ENCODE assay signal across 8 cellular contexts in the genomic region with DNA sequence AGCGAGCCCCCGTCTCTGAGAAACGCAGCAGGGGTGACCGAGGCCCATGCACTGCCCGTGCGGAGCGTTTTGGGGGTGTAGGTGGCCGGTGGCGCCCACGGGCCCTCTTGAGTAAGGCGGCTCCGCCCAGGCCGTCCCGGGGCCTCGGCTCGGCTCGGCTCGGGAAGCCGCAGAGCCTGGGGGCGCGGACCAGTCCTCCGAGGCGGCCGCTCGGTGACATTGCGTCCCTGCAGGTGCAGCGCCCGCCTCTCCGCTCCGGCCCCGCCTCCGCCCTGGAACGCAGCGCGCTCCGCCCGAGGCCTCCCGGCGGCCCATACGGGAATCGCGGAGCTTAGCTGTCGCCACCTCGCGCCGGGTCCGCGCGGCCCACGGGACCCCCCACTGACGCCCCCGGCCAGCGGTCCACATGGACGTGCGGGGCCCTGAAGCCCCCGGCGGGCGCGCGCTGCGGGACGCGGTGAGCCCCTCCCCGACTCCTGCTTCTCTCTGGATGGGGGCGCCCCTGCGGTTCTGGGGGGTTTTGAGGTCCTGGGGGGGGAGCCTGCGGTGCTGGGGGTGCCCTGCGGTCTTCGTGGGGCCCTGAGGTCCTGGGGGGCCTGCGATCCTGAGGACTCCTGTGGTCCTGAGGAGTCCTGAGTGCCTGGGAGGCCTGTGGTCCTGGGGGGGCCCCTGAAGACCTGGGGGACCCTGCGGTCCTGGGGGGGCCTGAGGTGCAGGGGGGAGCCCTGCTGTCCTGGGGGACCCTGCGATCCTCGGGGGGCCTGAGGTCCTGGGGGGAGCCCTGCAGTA. TPM values are rescaled to one million over a fixed set of nuclear protein-coding genes. Genes with fewer than 3 reads are reported as not detected.
DNase-seq lines count a peak whose midpoint lies in the region; ATAC-seq and TF ChIP-seq lines count a peak whose summit lies in the region.

TSS of gene HSBP1L1 (plus strand) at position 314 of the 789 bp plus-strand sequence. CDS start at position 407, 93 bp downstream.

- no peaks in the 10 kb centered on the region for H3K27me3 ChIP-seq in brain microvascular endothelial cell (replicated peaks)
- H3K27me3 ChIP-seq in iPS-20b (ENCODE audit: insufficient read depth, low read length), result peaks cover 59% of the 10 kb centered on the region
- no peaks in the 10 kb centered on the region for H3K27me3 ChIP-seq in smooth muscle cell (ENCODE audit: low read depth)

- H3K4me3 ChIP-seq in brain microvascular endothelial cell (ENCODE audit: low read depth, low read length) (peak within 1 kb of the TSS; percentile 52), iPS-20b (ENCODE audit: low read length) (peak within 1 kb of the TSS; percentile 46; the same call in 1 of the 2 replicates), smooth muscle cell (peak within 1 kb of the TSS; percentile 69)

- H3K9ac ChIP-seq in iPS-20b (ENCODE audit: low read depth, low read length) (no peak within 1 kb of the TSS), smooth muscle cell (ENCODE audit: low read depth) (peak within 1 kb of the TSS; percentile 88)

- peak; percentile 88 for ATAC-seq in GM19468 (IDR thresholded peaks at IDR 0.05; ENCODE audit: extremely low read depth, unreplicated experiment)
- ATAC-seq in GM18870 (IDR thresholded peaks at IDR 0.05; ENCODE audit: unreplicated experiment), result no peak

- H3K27ac ChIP-seq in brain microvascular endothelial cell (peak within 1 kb of the TSS; percentile 51), iPS-20b (ENCODE audit: low read length) (no peak within 1 kb of the TSS), smooth muscle cell (ENCODE audit: low read depth) (peak within 1 kb of the TSS; percentile 78)

- in situ Hi-C loops in brain microvascular endothelial cell (cut with HindIII; ENCODE audit: low pct_ligation_motif_present, low sequenced_read_pairs), result no loop called here

- H3K79me2 ChIP-seq in smooth muscle cell (ENCODE audit: low read depth), result peaks cover 3% of the 10 kb centered on the region

- 13% methylated on average over 60 of the region's 73 CpGs for WGBS in smooth muscle cell (ENCODE audit: low lambda C conversion rate)

- H4K20me1 ChIP-seq in smooth muscle cell (ENCODE audit: low read depth), result peaks cover under 1% of the 10 kb centered on the region

- no peak for TF ChIP-seq CTCF in brain microvascular endothelial cell (IDR thresholded peaks at IDR 0.05; ENCODE audit: low read depth, low read length, missing control alignments)
- TF ChIP-seq CTCF in smooth muscle cell (IDR thresholded peaks at IDR 0.05; ENCODE audit: borderline replicate concordance, insufficient read depth, poor library complexity, severe bottlenecking), result peak; percentile 5

- H3K36me3 ChIP-seq in brain microvascular endothelial cell (replicated peaks), result no peaks in the 10 kb centered on the region
- no peaks in the 10 kb centered on the region; the same call in 1 of the 2 replicates for H3K36me3 ChIP-seq in iPS-20b (ENCODE audit: insufficient read depth, low read depth, low read length)
- no peaks in the 10 kb centered on the region for H3K36me3 ChIP-seq in smooth muscle cell (ENCODE audit: low read depth)

- peaks cover 9% of the 10 kb centered on the region for H3K4me1 ChIP-seq in iPS-20b (ENCODE audit: insufficient read depth, low read length)
- H3K4me1 ChIP-seq in smooth muscle cell (ENCODE audit: low read depth), result peaks cover 12% of the 10 kb centered on the region

- H3K9me3 ChIP-seq in iPS-20b (ENCODE audit: insufficient read depth, low read depth, low read length), result no peaks in the 10 kb centered on the region
- no peaks in the 10 kb centered on the region for H3K9me3 ChIP-seq in smooth muscle cell (replicated peaks; ENCODE audit: low read depth)

- H3K4me2 ChIP-seq in smooth muscle cell, result peak within 1 kb of the TSS; percentile 90

- DNase-seq in DMS53 (lab: John Stamatoyannopoulos, UW) (peak; percentile 96), HT-29 (ENCODE audit: low spot score) (peak; percentile 78), T-helper 2 cell (peak; percentile 41 to 73 (median 57)), brain microvascular endothelial cell (no peak), smooth muscle cell (lab: John Stamatoyannopoulos, UW; ENCODE audit: unreplicated experiment) (no peak)

- H3F3A ChIP-seq in smooth muscle cell (ENCODE audit: low read depth), result peaks cover 29% of the 10 kb centered on the region

- peak within 1 kb of the TSS; percentile 34 for H2AFZ ChIP-seq in smooth muscle cell (ENCODE audit: low read depth)

RNA-seq across cellular contexts. Expression of gene HSBP1L1, which starts in this region (rescaled TPM):
- total RNA-seq in HT-29 (2014; rRNA removed; shearing (Covaris generic)), result 38.3 and 43.6 TPM in 2 replicates
- total RNA-seq in smooth muscle cell, result 11.8 and 24.6 TPM in 2 replicates
- polyA plus RNA-seq in smooth muscle cell, result 12.4 and 23.5 TPM in 2 replicates

Comparison
In these comparisons a context has a peak if more than half of its experiments do, and no peak if none do; other contexts are left out.
1. DNase-seq: peak in DMS53 (single experiment), HT-29 (single experiment) and T-helper 2 cell (5 of 5); none in brain microvascular endothelial cell (single experiment) and smooth muscle cell (single experiment).
2. Peak in every context shown above with its lines, with median percentiles within 50 percentile points of each other: H3K4me3 ChIP-seq.